In genomic region chr2:191311627-191312026, GRCh38 we compare ENCODE assay signal across 12 cellular contexts.
A peak's percentile ranks its signal among the peaks of the same experiment; 100 is the strongest.
DNase-seq lines count a peak whose midpoint lies in the region; ATAC-seq and TF ChIP-seq lines count a peak whose summit lies in the region.
"Had no signal": no experiment of that assay in that cellular context is flagged by ENCODE, and none has a peak within 500 bp of the region (broad histone marks: within the 10 kb centered on the region; RNA-seq: fewer than 3 reads in every experiment).

No MANE protein-coding gene starts in this region.

- H3K9me3 ChIP-seq in HEK293 (ENCODE audit: control insufficient read depth, insufficient read depth, low read depth, low read length), result no peaks in the 10 kb centered on the region
- no peaks in the 10 kb centered on the region for H3K9me3 ChIP-seq in RWPE2 (ENCODE audit: severe bottlenecking)

- ATAC-seq in RWPE2 (ENCODE audit: low read depth), result peak; percentile 83
- ATAC-seq in HG03439 (IDR thresholded peaks at IDR 0.05; ENCODE audit: unreplicated experiment), result no peak
- no peak for ATAC-seq in GM18520 (IDR thresholded peaks at IDR 0.05; ENCODE audit: unreplicated experiment)

- no peaks in the 10 kb centered on the region for H3K27me3 ChIP-seq in RWPE2 (ENCODE audit: insufficient read depth, poor library complexity, severe bottlenecking)

- TF ChIP-seq CTCF in HEK293 (tag by site-specific recombination; IDR thresholded peaks at IDR 0.05) (no peak), RWPE2 (IDR thresholded peaks at IDR 0.05; ENCODE audit: poor library complexity, severe bottlenecking) (no peak), fibroblast of pulmonary artery (IDR thresholded peaks at IDR 0.05; ENCODE audit: low read length, missing control alignments) (no peak)

- H3K4me3 ChIP-seq in HEK293 (ENCODE audit: low read depth, low read length) (no peak overlapping the region), RWPE2 (ENCODE audit: severe bottlenecking) (no peak overlapping the region), fibroblast of pulmonary artery (replicated peaks; ENCODE audit: low read depth, low read length) (no peak overlapping the region), skeletal muscle cell (ENCODE audit: low read depth, low read length) (no peak overlapping the region)

- H3K4me1 ChIP-seq in HEK293 (ENCODE audit: control insufficient read depth, insufficient read depth, low read length) (peaks cover 5% of the 10 kb centered on the region; the same call in 1 of the 2 replicates), RWPE2 (ENCODE audit: insufficient read depth, poor library complexity, severe bottlenecking) (peaks cover 86% of the 10 kb centered on the region)

- no peak for DNase-seq in RWPE2 (ENCODE audit: low spot score)
- DNase-seq in fibroblast of pulmonary artery (ENCODE audit: low read depth), result peak; percentile 81
- DNase-seq in skeletal muscle cell (ENCODE audit: low read depth), result peak; percentile 57
- no peak for DNase-seq in stimulated activated CD4-positive, alpha-beta T cell treated with anti-CD3 and anti-CD28 coated beads, Interleukin-15, amount 100 ng/mL, for 24 hours
- DNase-seq in SKM-1 treated with dmso at 0.1 percent for 144 hours (lab: John Stamatoyannopoulos, UW; ENCODE audit: unreplicated experiment), result no peak
- DNase-seq: activated CD8-positive, alpha-beta memory T cell treated with anti-CD3 and anti-CD28 coated beads, Interleukin-2, amount 50 U/mL, for 4 hours; GF-D8; KG1; NCI-H524 treated with DMSO at 0.1 percent for 48 hours had no signal

- CTCF ChIA-PET in HEK293 (lab: Yijun Ruan, JAX), result no interaction called here

- H3K27ac ChIP-seq in HEK293 (ENCODE audit: extremely low read depth, low read depth, low read length), result no peak overlapping the region
- peak overlapping the region; percentile 91 for H3K27ac ChIP-seq in RWPE2 (ENCODE audit: poor library complexity, severe bottlenecking)

- POLR2A ChIA-PET in HEK293 (lab: Yijun Ruan, JAX), result no interaction called here

- H3K36me3 ChIP-seq in HEK293 (ENCODE audit: control insufficient read depth in 2 of 2, insufficient read depth in 1 of 2, low read length in 2 of 2) (no peaks in the 10 kb centered on the region), RWPE2 (ENCODE audit: low read depth) (0 out of 2 replicates have a peak, but pooled peaks cover 10% of the 10 kb centered on the region)

TF ChIP-seq in HEK293, 187 proteins besides CTCF, POLR2A, EP300 and RAD21:
- 0 out of 2 replicates have a peak, but pooled peaks have one; percentile 21 for TF ChIP-seq SP7 (tag by site-specific recombination; IDR thresholded peaks at IDR 0.05)
- TF ChIP-seq ZIC2 (tag by site-specific recombination; IDR thresholded peaks at IDR 0.05), result no peak
- peak; percentile 39; the same call in 1 of the 2 replicates for TF ChIP-seq ZNF629 (tag by site-specific recombination; IDR thresholded peaks at IDR 0.05)

Comparison
In these comparisons a context has a peak if more than half of its experiments do, and no peak if none do; other contexts are left out.
1. DNase-seq: peak in fibroblast of pulmonary artery (single experiment) and skeletal muscle cell (single experiment); none in RWPE2 (single experiment), stimulated activated CD4-positive, alpha-beta T cell treated with anti-CD3 and anti-CD28 coated beads, Interleukin-15, amount 100 ng/mL, for 24 hours (single experiment) and SKM-1 treated with dmso at 0.1 percent for 144 hours (single experiment).